Comparison of ENCODE assay signal across 1 cellular context in genomic region chr17:2487306-2487705, GRCh38.
TF ChIP-seq lines count a peak whose summit lies in the region.

No MANE protein-coding gene starts in this region.

TF ChIP-seq in WTC11, 78 proteins besides CTCF, POLR2A, EP300 and RAD21 (continued from another document):
- no peak for TF ChIP-seq ZNF425 (CRISPR knock-in tag; conservative IDR thresholded peaks at IDR 0.05)
- no peak for TF ChIP-seq ELF4 (CRISPR knock-in tag; IDR thresholded peaks at IDR 0.05; ENCODE audit: low read depth)
- no peak for TF ChIP-seq RORB (CRISPR knock-in tag; IDR thresholded peaks at IDR 0.05)
- no peak for TF ChIP-seq ZNF396 (CRISPR knock-in tag; IDR thresholded peaks at IDR 0.05; ENCODE audit: borderline replicate concordance)
- TF ChIP-seq HMGA2 (CRISPR knock-in tag; IDR thresholded peaks at IDR 0.05) = no peak
- TF ChIP-seq USF1 (CRISPR knock-in tag; IDR thresholded peaks at IDR 0.05) = no peak
- no peak for TF ChIP-seq ZNF281 (CRISPR knock-in tag; IDR thresholded peaks at IDR 0.05)
- no peak for TF ChIP-seq ZNF138 (CRISPR knock-in tag; conservative IDR thresholded peaks at IDR 0.05)
- TF ChIP-seq FOXJ3 (CRISPR knock-in tag; IDR thresholded peaks at IDR 0.05; ENCODE audit: borderline replicate concordance) = no peak
- no peak for TF ChIP-seq ETV6 (CRISPR knock-in tag; IDR thresholded peaks at IDR 0.05)
